19 cellular contexts compared by ENCODE assay signal in genomic region chr2:43465234-43465633, GRCh38.
DNase-seq lines count a peak whose midpoint lies in the region; ATAC-seq and TF ChIP-seq lines count a peak whose summit lies in the region.
"Had no signal": no experiment of that assay in that cellular context is flagged by ENCODE, and none has a peak within 500 bp of the region (broad histone marks: within the 10 kb centered on the region; RNA-seq: fewer than 3 reads in every experiment).

No MANE protein-coding gene starts in this region.

- CTCF ChIA-PET in Caco-2 (lab: Charles Lee) = interaction anchor here (0.6 kb wide), 1 partner anchor 241 kb away, joined by 3 read pairs; no protein-coding TSS in a partner anchor

- DNase-seq in Caco-2 = no peak
- no peak for DNase-seq in adipocyte (ENCODE audit: low read depth)
- DNase-seq in testis = no peak
- no peak for DNase-seq in H7
- DNase-seq in activated CD8-positive, alpha-beta memory T cell treated with anti-CD3 and anti-CD28 coated beads, Interleukin-2, amount 50 U/mL, for 48 hours = no peak
- DNase-seq: activated CD4-positive, alpha-beta T cell treated with anti-CD3 and anti-CD28 coated beads, Interleukin-2, amount 10 ng/mL, durations not matched to agents 24 days and 14 days; activated effector memory CD4-positive, alpha-beta T cell treated with anti-CD3 and anti-CD28 coated beads, Interleukin-2, amount 50 U/mL, for 16 hours; CD4-positive, CD25-positive, alpha-beta regulatory T cell; central memory CD4-positive, alpha-beta T cell; effector CD8-positive, alpha-beta T cell; NCI-H2029; NCI-H510A; stimulated activated CD4-positive, alpha-beta T cell treated with anti-CD3 and anti-CD28 coated beads, Interleukin-1b, Interleukin-23, amount 100 ng/mL, for 48 hours; stimulated activated naive CD4-positive, alpha-beta T cell had no signal

- H3K27ac Mint-ChIP-seq in Caco-2 (ENCODE audit: unreplicated experiment) = peak overlapping the region; percentile 63
- H3K27ac Mint-ChIP-seq: activated CD4-positive, alpha-beta T cell treated with anti-CD3 and anti-CD28 coated beads, Interleukin-2, amount 10 ng/mL, durations not matched to agents 24 days and 14 days had no signal

- peaks cover 15% of the 10 kb centered on the region for H3K36me3 Mint-ChIP-seq in Caco-2 (ENCODE audit: insufficient read depth, unreplicated experiment)

- BruUV-seq in Caco-2 (replicated peaks; lab: Mats Ljungman, UMichigan) = no TSS peak

- intact Hi-C loops in Caco-2 (cut with micrococcal nuclease; ENCODE audit: unreplicated experiment) (no loop called here), testis (cut with DNase I; ENCODE audit: low total_unique reads) (no loop called here)

- H3K36me3 ChIP-seq in Caco-2 (ENCODE audit: control insufficient read depth, insufficient read depth, low read length) (no peaks in the 10 kb centered on the region; the same call in 1 of the 2 replicates), adipocyte (ENCODE audit: control insufficient read depth, insufficient read depth, low read length, severe bottlenecking) (no peaks in the 10 kb centered on the region), muscle layer of colon (ENCODE audit: insufficient read depth, low read length) (no peaks in the 10 kb centered on the region), testis (ENCODE audit: low read depth, missing control alignments) (no peaks in the 10 kb centered on the region), H7 (replicated peaks; ENCODE audit: control insufficient read depth, insufficient read depth, low read length) (no peaks in the 10 kb centered on the region)

- H3K4me3 ChIP-seq in Caco-2 (ENCODE audit: low read depth, low read length) (no peak overlapping the region), adipocyte (ENCODE audit: low read length) (peak overlapping the region; percentile 43), muscle layer of colon (ENCODE audit: low read depth in 1 of 2, low read length in 2 of 2) (no peak overlapping the region), testis (no peak overlapping the region), H7 (ENCODE audit: insufficient read depth, low read depth, low read length) (no peak overlapping the region)
- H3K4me3 ChIP-seq: K562 had no signal

- H3K27ac ChIP-seq in muscle layer of colon (ENCODE audit: low read depth, low read length) (peak overlapping the region; percentile 68), testis (peak overlapping the region; percentile 53 to 59)
- H3K27ac ChIP-seq: RWPE1 had no signal

- H3K27me3 ChIP-seq in Caco-2 (replicated peaks; ENCODE audit: control insufficient read depth, insufficient read depth, low read length) (no peaks in the 10 kb centered on the region), adipocyte (replicated peaks; ENCODE audit: control insufficient read depth, insufficient read depth, low read length) (no peaks in the 10 kb centered on the region), muscle layer of colon (ENCODE audit: control insufficient read depth in 1 of 2, insufficient read depth in 2 of 2, low read length in 2 of 2) (no peaks in the 10 kb centered on the region), testis (no peaks in the 10 kb centered on the region), H7 (ENCODE audit: control insufficient read depth, insufficient read depth, low read length) (no peaks in the 10 kb centered on the region)

- POLR2A ChIA-PET in Caco-2 (lab: Charles Lee) = no interaction called here

- H3K27me3 Mint-ChIP-seq in Caco-2 (ENCODE audit: insufficient read depth, unreplicated experiment) = no peaks in the 10 kb centered on the region
- H3K27me3 Mint-ChIP-seq: activated CD4-positive, alpha-beta T cell treated with anti-CD3 and anti-CD28 coated beads, Interleukin-2, amount 10 ng/mL, durations not matched to agents 24 days and 14 days; CD4-positive, CD25-positive, alpha-beta regulatory T cell had no signal

- H3K9me3 Mint-ChIP-seq in Caco-2 (ENCODE audit: unreplicated experiment) = no peaks in the 10 kb centered on the region
- H3K9me3 Mint-ChIP-seq: activated CD4-positive, alpha-beta T cell treated with anti-CD3 and anti-CD28 coated beads, Interleukin-2, amount 10 ng/mL, durations not matched to agents 24 days and 14 days; CD4-positive, CD25-positive, alpha-beta regulatory T cell had no signal

- H3K9me3 ChIP-seq in Caco-2 (no peaks in the 10 kb centered on the region), adipocyte (ENCODE audit: control insufficient read depth, low read length) (no peaks in the 10 kb centered on the region), muscle layer of colon (ENCODE audit: low read length) (no peaks in the 10 kb centered on the region), testis (no peaks in the 10 kb centered on the region)

- TF ChIP-seq CTCF in Caco-2 (IDR thresholded peaks at IDR 0.05; ENCODE audit: insufficient read depth in 1 of 2, low read depth in 1 of 2, low read length in 1 of 2, severe bottlenecking in 1 of 2, unreplicated experiment in 1 of 2) (no peak), testis (IDR thresholded peaks at IDR 0.05) (no peak)

- H3K4me1 ChIP-seq in Caco-2 = peaks cover 76% of the 10 kb centered on the region
- peaks cover 79% of the 10 kb centered on the region for H3K4me1 ChIP-seq in adipocyte (ENCODE audit: control insufficient read depth, insufficient read depth, low read length)
- peaks cover 75% of the 10 kb centered on the region for H3K4me1 ChIP-seq in muscle layer of colon (ENCODE audit: insufficient read depth, low read length)
- H3K4me1 ChIP-seq in testis = peaks cover 26% of the 10 kb centered on the region

- peaks cover 63% of the 10 kb centered on the region for H3K4me1 Mint-ChIP-seq in Caco-2 (ENCODE audit: low read depth, unreplicated experiment)

- TF ChIP-seq POLR2A in testis (IDR thresholded peaks at IDR 0.05) = no peak

- no peak for ATAC-seq in HG03175 (IDR thresholded peaks at IDR 0.05; ENCODE audit: unreplicated experiment)
- no peak for ATAC-seq in HG03521 (IDR thresholded peaks at IDR 0.05; ENCODE audit: unreplicated experiment)
- ATAC-seq: K562 had no signal

- H3K4me3 Mint-ChIP-seq in Caco-2 (ENCODE audit: unreplicated experiment) = no peak overlapping the region
- H3K4me3 Mint-ChIP-seq: activated CD4-positive, alpha-beta T cell treated with anti-CD3 and anti-CD28 coated beads, Interleukin-2, amount 10 ng/mL, durations not matched to agents 24 days and 14 days; CD4-positive, CD25-positive, alpha-beta regulatory T cell had no signal

- H3K9ac ChIP-seq in adipocyte (ENCODE audit: low read length) (peak overlapping the region; percentile 83), muscle layer of colon (ENCODE audit: low read length) (no peak overlapping the region)

- WGBS in testis, 2 donors = 75% methylated on average over 2 of the region's 2 CpGs
